Comparison of ENCODE assay signal across 10 cellular contexts in genomic region chr9:117645245-117645636, GRCh38. TPM values are rescaled to one million over a fixed set of nuclear protein-coding genes. Genes with fewer than 3 reads are reported as not detected.
DNase-seq lines count a peak whose midpoint lies in the region; ATAC-seq, FAIRE-seq and TF ChIP-seq lines count a peak whose summit lies in the region.
"Had no signal": no experiment of that assay in that cellular context is flagged by ENCODE, and none has a peak within 500 bp of the region (broad histone marks: within the 10 kb centered on the region; RNA-seq: fewer than 3 reads in every experiment).

No MANE protein-coding gene starts in this region.

- no peak overlapping the region for H2BK15ac ChIP-seq in mesendoderm (replicated peaks; ENCODE audit: low read depth)

- no peak for FAIRE-seq in pancreas (lab: Jason Lieb, UNC)

- no peak overlapping the region for H2AK5ac ChIP-seq in mesendoderm (ENCODE audit: low read length)

- peak overlapping the region in 2 of 11 experiments; percentile 4 to 31; a peak in 2 of 22 replicates for H3K9ac ChIP-seq in BLaER1 treated with 17β-estradiol and CSF1 and Interleukin-3, amounts not matched to agents 10 nM and 100 nM
- no peak overlapping the region for H3K9ac ChIP-seq in mesendoderm (ENCODE audit: low read length)

- H3K4me1 ChIP-seq in BLaER1 treated with 17β-estradiol and CSF1 and Interleukin-3, amounts not matched to agents 10 nM and 100 nM, result peaks cover 7 to 42% (median 12%) of the 10 kb centered on the region in 10 experiments; a peak in 17 of 20 replicates
- peaks cover 0 to 2% (median 0%) of the 10 kb centered on the region in 3 donors for H3K4me1 ChIP-seq in pancreas
- H3K4me1 ChIP-seq in mesendoderm (ENCODE audit: control insufficient read depth, low read depth, low read length), result no peaks in the 10 kb centered on the region

- H3K4ac ChIP-seq in mesendoderm (ENCODE audit: low read depth, low read length), result no peak overlapping the region

- peak overlapping the region in 10 of 11 experiments; percentile 27 to 90 (median 59); a peak in 17 of 22 replicates for H3K4me2 ChIP-seq in BLaER1 treated with 17β-estradiol and CSF1 and Interleukin-3, amounts not matched to agents 10 nM and 100 nM
- no peak overlapping the region for H3K4me2 ChIP-seq in mesendoderm (ENCODE audit: low read length)

- peak overlapping the region in 1 of 11 experiments; percentile 8; a peak in 2 of 22 replicates for H3K27ac ChIP-seq in BLaER1 treated with 17β-estradiol and CSF1 and Interleukin-3, amounts not matched to agents 10 nM and 100 nM
- H3K27ac ChIP-seq in VCaP (peak overlapping the region; percentile 25; the same call in 1 of the 2 replicates), pancreas (no peak overlapping the region), mesendoderm (ENCODE audit: low read depth, low read length) (no peak overlapping the region)
- H3K27ac ChIP-seq: RWPE1 had no signal

- H4K20me1 ChIP-seq in BLaER1 treated with 17β-estradiol and CSF1 and Interleukin-3, amounts not matched to agents 10 nM and 100 nM, result no peaks in the 10 kb centered on the region

- no peaks in the 10 kb centered on the region for H3K9me3 ChIP-seq in BLaER1 treated with 17β-estradiol and CSF1 and Interleukin-3, amounts not matched to agents 10 nM and 100 nM (replicated peaks in 1 of 11)
- no peaks in the 10 kb centered on the region for H3K9me3 ChIP-seq in pancreas

- no peak for TF ChIP-seq CTCF in VCaP (conservative IDR thresholded peaks at IDR 0.05)
- no peak for TF ChIP-seq CTCF in pancreas (IDR thresholded peaks at IDR 0.05)

- H3K27me3 ChIP-seq in BLaER1 treated with 17β-estradiol and CSF1 and Interleukin-3, amounts not matched to agents 10 nM and 100 nM, result no peaks in the 10 kb centered on the region; a peak in 1 of 22 replicates
- H3K27me3 ChIP-seq in pancreas (no peaks in the 10 kb centered on the region), mesendoderm (ENCODE audit: insufficient read depth, low read length, poor library complexity) (no peaks in the 10 kb centered on the region)

- intact Hi-C loops in left ventricle myocardium superior (cut with micrococcal nuclease) (no loop called here), pancreas (cut with DNase I) (no loop called here)

- DNase-seq in left ventricle myocardium superior (no peak), pancreas (no peak), mesendoderm (no peak), NCI-H526 treated with DMSO at 0.1 percent for 48 hours (lab: John Stamatoyannopoulos, UW) (no peak)

- WGBS in pancreas, 2 donors, result 54 to 60% methylated on average over 3 of the region's 3 CpGs
- WGBS in mesendoderm (ENCODE audit: extremely low coverage, insufficient coverage, low lambda C conversion rate), result no CpG with 5 or more reads among the region's 3 CpGs

- no peak overlapping the region for H3K4me3 ChIP-seq in BLaER1 treated with 17β-estradiol and CSF1 and Interleukin-3, amounts not matched to agents 10 nM and 100 nM
- H3K4me3 ChIP-seq in pancreas, result peak overlapping the region in 2 of 4 donors; percentile 17 to 29
- no peak overlapping the region for H3K4me3 ChIP-seq in mesendoderm (ENCODE audit: low read length)

- no peak overlapping the region for H3K18ac ChIP-seq in mesendoderm (ENCODE audit: low read length)

- no peak overlapping the region for H3K23ac ChIP-seq in mesendoderm (ENCODE audit: low read length)

- H2BK5ac ChIP-seq in mesendoderm (ENCODE audit: low read length), result no peak overlapping the region

- no peak overlapping the region for H2BK120ac ChIP-seq in mesendoderm (ENCODE audit: low read depth, low read length)

- H4K5ac ChIP-seq in mesendoderm (ENCODE audit: low read length), result no peak overlapping the region

- H3K36me3 ChIP-seq in BLaER1 treated with 17β-estradiol and CSF1 and Interleukin-3, amounts not matched to agents 10 nM and 100 nM, result no peaks in the 10 kb centered on the region
- H3K36me3 ChIP-seq in pancreas, result no peaks in the 10 kb centered on the region
- H3K36me3 ChIP-seq in mesendoderm (ENCODE audit: control insufficient read depth, insufficient read depth, low read length), result no peaks in the 10 kb centered on the region

- H3K56ac ChIP-seq in mesendoderm (ENCODE audit: low read length), result no peak overlapping the region

- ATAC-seq in left ventricle myocardium superior (peak; percentile 60), pancreas (peak in 3 of 4 donors; percentile 4 to 16 (median 7)), HG03565 (IDR thresholded peaks at IDR 0.05; ENCODE audit: unreplicated experiment) (no peak), GM19452 (IDR thresholded peaks at IDR 0.05; ENCODE audit: unreplicated experiment) (no peak)

- H4K8ac ChIP-seq in mesendoderm (ENCODE audit: low read depth, low read length), result no peak overlapping the region

- H3K79me1 ChIP-seq in mesendoderm (ENCODE audit: low read length), result no peaks in the 10 kb centered on the region

- no peaks in the 10 kb centered on the region for H3K79me2 ChIP-seq in mesendoderm (ENCODE audit: control insufficient read depth, insufficient read depth, low read length)

RNA-seq across cellular contexts. Expression of gene TLR4, which starts 59.0 kb away (rescaled TPM):
- total RNA-seq in left ventricle myocardium superior (14.4 TPM), pancreas (1 to 10 TPM; 1.1 to 9.1 (median 2.2) TPM)
- under 1 TPM; 0.68 to 0.87 TPM for polyA plus RNA-seq in pancreas
- polyA plus RNA-seq in mesendoderm (2013, experiment 1 of 2), result 0.03 TPM
- 0.04 TPM for polyA plus RNA-seq in mesendoderm (2013, experiment 2 of 2)
- total RNA-seq: activated naive CD4-positive, alpha-beta T cell treated with anti-CD3 and anti-CD28 coated beads for 36 hours had no signal

Comparison
In these comparisons a context has a peak if more than half of its experiments do, and no peak if none do; other contexts are left out.
1. ATAC-seq: peak in left ventricle myocardium superior (single experiment) and pancreas (3 of 4); none in HG03565 (single experiment) and GM19452 (single experiment).